Comparison of ENCODE assay signal across 13 cellular contexts in genomic region chr17:40061532-40062038, GRCh38. TPM values are rescaled to one million over a fixed set of nuclear protein-coding genes. Genes with fewer than 3 reads are reported as not detected.
A peak's percentile ranks its signal among the peaks of the same experiment; 100 is the strongest.
DNase-seq lines count a peak whose midpoint lies in the region; ATAC-seq, FAIRE-seq and TF ChIP-seq lines count a peak whose summit lies in the region.
"Had no signal": no experiment of that assay in that cellular context is flagged by ENCODE, and none has a peak within 500 bp of the region (broad histone marks: within the 10 kb centered on the region; RNA-seq: fewer than 3 reads in every experiment).

No MANE protein-coding gene starts in this region.

- H3F3A ChIP-seq in Loucy (ENCODE audit: low read depth) (no peaks in the 10 kb centered on the region), neural progenitor cell (ENCODE audit: low read depth) (peaks cover 22% of the 10 kb centered on the region), smooth muscle cell (ENCODE audit: low read depth) (no peaks in the 10 kb centered on the region)

- no peak overlapping the region for H3K27ac ChIP-seq in CD8-positive, alpha-beta T cell (ENCODE audit: low read depth, low read length)
- H3K27ac ChIP-seq in neural progenitor cell: no peak overlapping the region
- H3K27ac ChIP-seq in smooth muscle cell (ENCODE audit: low read depth): no peak overlapping the region
- H3K27ac ChIP-seq: GM23248 had no signal

- peaks cover 22% of the 10 kb centered on the region for H3K79me2 ChIP-seq in Loucy (ENCODE audit: insufficient read depth, low read length)
- peaks cover 15% of the 10 kb centered on the region for H3K79me2 ChIP-seq in neural progenitor cell (ENCODE audit: low read depth)
- peaks cover 24% of the 10 kb centered on the region for H3K79me2 ChIP-seq in smooth muscle cell (ENCODE audit: low read depth)

- H2AFZ ChIP-seq in Loucy (ENCODE audit: low read length) (no peak overlapping the region; the same call in 1 of the 2 replicates), neural progenitor cell (replicated peaks) (no peak overlapping the region), smooth muscle cell (ENCODE audit: low read depth) (no peak overlapping the region)

- no peak overlapping the region for H3K4me3 ChIP-seq in CD8-positive, alpha-beta T cell (ENCODE audit: low read depth, low read length)
- peak overlapping the region; percentile 74 for H3K4me3 ChIP-seq in Loucy (ENCODE audit: low read length, poor library complexity, severe bottlenecking)
- no peak overlapping the region for H3K4me3 ChIP-seq in neural progenitor cell
- H3K4me3 ChIP-seq in smooth muscle cell: no peak overlapping the region

- H3K36me3 ChIP-seq in CD8-positive, alpha-beta T cell (ENCODE audit: insufficient read depth, low read length): no peaks in the 10 kb centered on the region
- no peaks in the 10 kb centered on the region for H3K36me3 ChIP-seq in Loucy (ENCODE audit: insufficient read depth, low read length)
- H3K36me3 ChIP-seq in neural progenitor cell: no peaks in the 10 kb centered on the region
- no peaks in the 10 kb centered on the region for H3K36me3 ChIP-seq in smooth muscle cell (ENCODE audit: low read depth)

- intact Hi-C loops in CD8-positive, alpha-beta T cell (cut with DNase I, micrococcal nuclease): loop anchor here (1.0 to 5.0 kb wide), 7 partner anchors 14 to 107 kb away; partner anchors contain the start of gene CASC3 (in 1 of the 2)
- intact Hi-C loops in dendritic cell treated with granulocyte-macrophage colony-stimulating factor and Interleukin-4, amounts not matched to agents 40 ng/mL and 50 ng/mL, for 4 days (cut with micrococcal nuclease): loop anchor here (1.0 kb wide), 1 partner anchor 50 kb away; no protein-coding TSS in a partner anchor

- CTCF ChIA-PET in CD8-positive, alpha-beta T cell (lab: Charles Lee): interaction anchor here (0.7 to 24.7 kb wide), 11 partner anchors 8 to 107 kb away, joined by 3 to 402 read pairs (median 4); no protein-coding TSS in a partner anchor

- DNase-seq in CD8-positive, alpha-beta T cell: no peak
- DNase-seq in neural progenitor cell (ENCODE audit: low spot score) (no peak), smooth muscle cell (lab: John Stamatoyannopoulos, UW; ENCODE audit: unreplicated experiment) (no peak), putamen (ENCODE audit: low spot score) (no peak), left lobe of liver (ENCODE audit: low spot score) (no peak), GM12891 (ENCODE audit: insufficient read length, low spot score) (no peak)
- DNase-seq: activated CD4-positive, alpha-beta T cell treated with anti-CD3 and anti-CD28 coated beads, Interleukin-2, amount 50 U/mL, for 4 hours; central memory CD4-positive, alpha-beta T cell; DMS79 treated with DMSO at 0.1 percent for 48 hours had no signal

- H3K9me2 ChIP-seq in Loucy (replicated peaks; ENCODE audit: low read depth, low read length): no peaks in the 10 kb centered on the region

- FAIRE-seq in GM12891 (lab: Jason Lieb, UNC): no peak

- H3K4me2 ChIP-seq in Loucy (ENCODE audit: low read depth, low read length, poor library complexity, severe bottlenecking) (peak overlapping the region; percentile 92), neural progenitor cell (peak overlapping the region; percentile 68), smooth muscle cell (no peak overlapping the region)

- TF ChIP-seq POLR2A in GM12891 (IDR thresholded peaks at IDR 0.05; ENCODE audit: low read depth, low read length): no peak

- H3K27me3 Mint-ChIP-seq in CD8-positive, alpha-beta T cell (ENCODE audit: low read depth): no peaks in the 10 kb centered on the region
- H3K27me3 Mint-ChIP-seq in dendritic cell treated with granulocyte-macrophage colony-stimulating factor and Interleukin-4, amounts not matched to agents 40 ng/mL and 50 ng/mL, for 4 days: peaks cover 31% of the 10 kb centered on the region
- H3K27me3 Mint-ChIP-seq in neural progenitor cell (ENCODE audit: insufficient read depth, low read depth): peaks cover 17% of the 10 kb centered on the region

- peaks cover 7% of the 10 kb centered on the region for H3K36me3 Mint-ChIP-seq in CD8-positive, alpha-beta T cell
- H3K36me3 Mint-ChIP-seq in dendritic cell treated with granulocyte-macrophage colony-stimulating factor and Interleukin-4, amounts not matched to agents 40 ng/mL and 50 ng/mL, for 4 days (ENCODE audit: low read depth): no peaks in the 10 kb centered on the region
- no peaks in the 10 kb centered on the region for H3K36me3 Mint-ChIP-seq in neural progenitor cell

- H3K4me3 Mint-ChIP-seq in CD8-positive, alpha-beta T cell: peak overlapping the region; percentile 86
- H3K4me3 Mint-ChIP-seq in dendritic cell treated with granulocyte-macrophage colony-stimulating factor and Interleukin-4, amounts not matched to agents 40 ng/mL and 50 ng/mL, for 4 days: peak overlapping the region; percentile 68
- H3K4me3 Mint-ChIP-seq in neural progenitor cell: peak overlapping the region; percentile 87

- no peak for TF ChIP-seq CTCF in CD8-positive, alpha-beta T cell (IDR thresholded peaks at IDR 0.05)
- TF ChIP-seq CTCF in Loucy (conservative IDR thresholded peaks at IDR 0.05; ENCODE audit: low read length) (no peak), neural progenitor cell (IDR thresholded peaks at IDR 0.05) (no peak), smooth muscle cell (IDR thresholded peaks at IDR 0.05; ENCODE audit: borderline replicate concordance, insufficient read depth, poor library complexity, severe bottlenecking) (no peak)

- no peak overlapping the region for H3K9ac ChIP-seq in Loucy (ENCODE audit: low read depth, low read length, poor library complexity, severe bottlenecking)
- H3K9ac ChIP-seq in neural progenitor cell: no peak overlapping the region
- H3K9ac ChIP-seq in smooth muscle cell (ENCODE audit: low read depth): no peak overlapping the region

- H3K27me3 ChIP-seq in CD8-positive, alpha-beta T cell (ENCODE audit: insufficient read depth, low read length): no peaks in the 10 kb centered on the region
- no peaks in the 10 kb centered on the region for H3K27me3 ChIP-seq in Loucy (ENCODE audit: insufficient read depth, low read length, poor library complexity, severe bottlenecking)
- peaks cover 11% of the 10 kb centered on the region for H3K27me3 ChIP-seq in neural progenitor cell
- H3K27me3 ChIP-seq in smooth muscle cell (ENCODE audit: low read depth): no peaks in the 10 kb centered on the region

- POLR2A ChIA-PET in CD8-positive, alpha-beta T cell (lab: Charles Lee): interaction anchor here (1.0 to 9.7 kb wide), 4 partner anchors 7 to 130 kb away, joined by 4 to 56 read pairs (median 14); partner anchors contain the start of gene MED24

- peaks cover 35% of the 10 kb centered on the region for H3K4me1 Mint-ChIP-seq in CD8-positive, alpha-beta T cell (ENCODE audit: low read depth)
- peaks cover 42% of the 10 kb centered on the region for H3K4me1 Mint-ChIP-seq in dendritic cell treated with granulocyte-macrophage colony-stimulating factor and Interleukin-4, amounts not matched to agents 40 ng/mL and 50 ng/mL, for 4 days (ENCODE audit: low read depth)
- H3K4me1 Mint-ChIP-seq in neural progenitor cell: peaks cover 53% of the 10 kb centered on the region

- H4K20me1 ChIP-seq in Loucy (ENCODE audit: insufficient read depth, low read length, poor library complexity, severe bottlenecking) (no peaks in the 10 kb centered on the region), neural progenitor cell (ENCODE audit: low read depth) (peaks cover 7% of the 10 kb centered on the region), smooth muscle cell (ENCODE audit: low read depth) (peaks cover 27% of the 10 kb centered on the region)

- peaks cover 39% of the 10 kb centered on the region for H3K4me1 ChIP-seq in CD8-positive, alpha-beta T cell (ENCODE audit: insufficient read depth, low read length)
- H3K4me1 ChIP-seq in Loucy (ENCODE audit: insufficient read depth, low read length, poor library complexity, severe bottlenecking): peaks cover 34% of the 10 kb centered on the region
- H3K4me1 ChIP-seq in neural progenitor cell: peaks cover 39% of the 10 kb centered on the region
- H3K4me1 ChIP-seq in smooth muscle cell (ENCODE audit: low read depth): peaks cover 23% of the 10 kb centered on the region

- 78% methylated on average over 11 of the region's 11 CpGs for WGBS in smooth muscle cell (ENCODE audit: low lambda C conversion rate)

- peak overlapping the region; percentile 85 for H3K27ac Mint-ChIP-seq in CD8-positive, alpha-beta T cell
- no peak overlapping the region for H3K27ac Mint-ChIP-seq in dendritic cell treated with granulocyte-macrophage colony-stimulating factor and Interleukin-4, amounts not matched to agents 40 ng/mL and 50 ng/mL, for 4 days
- H3K27ac Mint-ChIP-seq in neural progenitor cell: no peak overlapping the region

- no peaks in the 10 kb centered on the region for H3K9me3 Mint-ChIP-seq in CD8-positive, alpha-beta T cell
- no peaks in the 10 kb centered on the region for H3K9me3 Mint-ChIP-seq in dendritic cell treated with granulocyte-macrophage colony-stimulating factor and Interleukin-4, amounts not matched to agents 40 ng/mL and 50 ng/mL, for 4 days
- H3K9me3 Mint-ChIP-seq in neural progenitor cell: no peaks in the 10 kb centered on the region

- no peak for ATAC-seq in CD8-positive, alpha-beta T cell
- no peak for ATAC-seq in left lobe of liver

- H3K9me3 ChIP-seq in CD8-positive, alpha-beta T cell (ENCODE audit: low read length): no peaks in the 10 kb centered on the region
- H3K9me3 ChIP-seq in Loucy (ENCODE audit: insufficient read depth, low read depth, low read length) (no peaks in the 10 kb centered on the region), neural progenitor cell (ENCODE audit: low read depth) (no peaks in the 10 kb centered on the region), smooth muscle cell (replicated peaks; ENCODE audit: low read depth) (no peaks in the 10 kb centered on the region)

RNA-seq across cellular contexts. Expression of gene THRA, which starts 1.2 kb away (rescaled TPM):
- 10 to 100 TPM; 34.6 to 35.7 TPM for total RNA-seq in CD8-positive, alpha-beta T cell
- total RNA-seq in neural progenitor cell (ENCODE audit: low replicate concordance): 14.5 and 20.8 TPM in 2 replicates
- total RNA-seq in smooth muscle cell: 15.6 and 25.4 TPM in 2 replicates
- 17.6 and 21.2 TPM in 2 replicates for polyA plus RNA-seq in smooth muscle cell
- 10.7 TPM for total RNA-seq in left lobe of liver
- 1.9 TPM for polyA plus RNA-seq in GM12891 (2012; ENCODE audit: low read depth, missing spikeins)

RNA-seq across cellular contexts. Expression of gene MED24, which starts 7.4 kb away (rescaled TPM):
- total RNA-seq in CD8-positive, alpha-beta T cell: 100 to 1,000 TPM; 103 to 104 TPM
- 64.3 and 109 TPM in 2 replicates for total RNA-seq in neural progenitor cell (ENCODE audit: low replicate concordance)
- total RNA-seq in smooth muscle cell: 68.2 and 76.9 TPM in 2 replicates
- polyA plus RNA-seq in smooth muscle cell: 74.9 and 77.2 TPM in 2 replicates
- total RNA-seq in left lobe of liver: 28.8 TPM
- polyA plus RNA-seq in GM12891 (2012; ENCODE audit: low read depth, missing spikeins): 41.6 TPM

RNA-seq across cellular contexts. Expression of gene NR1D1, which starts 38.8 kb away (rescaled TPM):
- 10 to 100 TPM; 24.1 to 25.6 TPM for total RNA-seq in CD8-positive, alpha-beta T cell
- total RNA-seq in neural progenitor cell (ENCODE audit: low replicate concordance) (0.24 and 0.87 TPM in 2 replicates), smooth muscle cell (6.0 and 12.5 TPM in 2 replicates), left lobe of liver (18.6 TPM)
- 18.4 and 19.5 TPM in 2 replicates for polyA plus RNA-seq in smooth muscle cell
- 1.6 TPM for polyA plus RNA-seq in GM12891 (2012; ENCODE audit: low read depth, missing spikeins)

RNA-seq across cellular contexts. Expression of gene CSF3, which starts 46.3 kb away (rescaled TPM):
- total RNA-seq in CD8-positive, alpha-beta T cell: not detected
- total RNA-seq in neural progenitor cell (ENCODE audit: low replicate concordance): not detected in 2 replicates
- not detected in 2 replicates for total RNA-seq in smooth muscle cell
- 0.80 TPM in 1 of 2 replicates, not detected in the other for polyA plus RNA-seq in smooth muscle cell
- not detected for total RNA-seq in left lobe of liver
- polyA plus RNA-seq in GM12891 (2012; ENCODE audit: low read depth, missing spikeins): 0.24 TPM
- total RNA-seq: GM23248, mucosa of gallbladder had no signal
